8 cellular contexts compared by ENCODE assay signal in genomic region chr11:77589521-77590193, GRCh38. TPM values are rescaled to one million over a fixed set of nuclear protein-coding genes. Genes with fewer than 3 reads are reported as not detected.
DNase-seq lines count a peak whose midpoint lies in the region; ATAC-seq and TF ChIP-seq lines count a peak whose summit lies in the region.

Gene AQP11 (plus strand): TSS chr11:77589953. CDS start chr11:77589993, 40 bp downstream.

- peak; percentile 72 for DNase-seq in A172 (ENCODE audit: low spot score)
- peak; percentile 57 for DNase-seq in NCI-H2107 (lab: John Stamatoyannopoulos, UW)
- DNase-seq in cardiac fibroblast (ENCODE audit: low read depth in 2 of 2): peak; percentile 76 to 90
- peak; percentile 95 for DNase-seq in islet precursor cell
- DNase-seq in smooth muscle cell (lab: John Stamatoyannopoulos, UW; ENCODE audit: unreplicated experiment): peak; percentile 75

- H3K27ac ChIP-seq in VCaP (peak within 1 kb of the TSS; percentile 90), smooth muscle cell (ENCODE audit: low read depth) (no peak within 1 kb of the TSS)

- WGBS in smooth muscle cell (ENCODE audit: low lambda C conversion rate): under 1% methylated on average over 51 of the region's 75 CpGs

- no peaks in the 10 kb centered on the region for H3F3A ChIP-seq in smooth muscle cell (ENCODE audit: low read depth)

- H2AFZ ChIP-seq in smooth muscle cell (ENCODE audit: low read depth): peak within 1 kb of the TSS; percentile 90

- peak within 1 kb of the TSS; percentile 97 for H3K4me2 ChIP-seq in smooth muscle cell

- H3K4me1 ChIP-seq in smooth muscle cell (ENCODE audit: low read depth): peaks cover 5% of the 10 kb centered on the region

- peak within 1 kb of the TSS; percentile 45 for H3K9ac ChIP-seq in smooth muscle cell (ENCODE audit: low read depth)

- H3K36me3 ChIP-seq in smooth muscle cell (ENCODE audit: low read depth): no peaks in the 10 kb centered on the region

- H3K9me3 ChIP-seq in smooth muscle cell (replicated peaks; ENCODE audit: low read depth): no peaks in the 10 kb centered on the region

- H3K4me3 ChIP-seq in cardiac fibroblast (replicated peaks in 1 of 2; ENCODE audit: low read depth in 2 of 2, low read length in 2 of 2) (peak within 1 kb of the TSS; percentile 59 to 67), smooth muscle cell (peak within 1 kb of the TSS; percentile 65)

- TF ChIP-seq CTCF in VCaP (conservative IDR thresholded peaks at IDR 0.05) (no peak), cardiac fibroblast (IDR thresholded peaks at IDR 0.05; ENCODE audit: low read depth, low read length) (no peak), smooth muscle cell (IDR thresholded peaks at IDR 0.05; ENCODE audit: borderline replicate concordance, insufficient read depth, poor library complexity, severe bottlenecking) (no peak)

- H3K79me2 ChIP-seq in smooth muscle cell (ENCODE audit: low read depth): no peaks in the 10 kb centered on the region

- ATAC-seq in GM18517 (IDR thresholded peaks at IDR 0.05; ENCODE audit: unreplicated experiment) (peak; percentile 80), HG03039 (IDR thresholded peaks at IDR 0.05; ENCODE audit: unreplicated experiment) (peak; percentile 79)

- H3K27me3 ChIP-seq in smooth muscle cell (ENCODE audit: low read depth): no peaks in the 10 kb centered on the region

- no peaks in the 10 kb centered on the region for H4K20me1 ChIP-seq in smooth muscle cell (ENCODE audit: low read depth)

RNA-seq across cellular contexts. Expression of gene AQP11, which starts in this region (rescaled TPM):
- total RNA-seq in A172 (2014; rRNA removed; shearing (Covaris generic)): 5.8 and 8.4 TPM in 2 replicates
- total RNA-seq in smooth muscle cell: 0.40 and 0.54 TPM in 2 replicates
- polyA plus RNA-seq in smooth muscle cell: 0.22 and 0.37 TPM in 2 replicates

Comparison
In these comparisons a context has a peak if more than half of its experiments do, and no peak if none do; other contexts are left out.
1. Peak in DNase-seq, H3K4me3 ChIP-seq, H3K9ac ChIP-seq and H3K4me2 ChIP-seq in smooth muscle cell; RNA of the gene not detected or under 1 TPM.